ENCODE assay signal across 8 cellular contexts in genomic region chr1:11051121-11051520, GRCh38. TPM values are rescaled to one million over a fixed set of nuclear protein-coding genes. Genes with fewer than 3 reads are reported as not detected.
DNase-seq lines count a peak whose midpoint lies in the region; ATAC-seq and TF ChIP-seq lines count a peak whose summit lies in the region.
"Not testable (repeated sequence)": the region's sequence is repeated elsewhere in the genome, so short reads cannot be mapped to it uniquely, and the experiment has no call there.
"Had no signal": no experiment of that assay in that cellular context is flagged by ENCODE, and none has a peak within 500 bp of the region (broad histone marks: within the 10 kb centered on the region; RNA-seq: fewer than 3 reads in every experiment).

No MANE protein-coding gene starts in this region.

- H2AFZ ChIP-seq in OCI-LY7 (ENCODE audit: low read length): peak overlapping the region; percentile 64; the same call in 1 of the 2 replicates

- DNase-seq in NCI-H2171 (lab: John Stamatoyannopoulos, UW) (peak; percentile 5), posterior vena cava (ENCODE audit: low spot score) (peak; percentile 58)
- DNase-seq in OCI-LY7 (ENCODE audit: low spot score); T-helper 17 cell; glutamatergic neuron: not testable (repeated sequence)

- not testable (repeated sequence) for ATAC-seq in T-helper 17 cell; stimulated activated memory B cell treated with anti-CD40 and anti-IgM and Interleukin-4, amounts not matched to agents 10 μg/mL and 1 μg/mL and 100 μg/mL, for 72 hours

- BruUV-seq in OCI-LY7 (replicated peaks; lab: Mats Ljungman, UMichigan): not testable (repeated sequence)

- H3K9me3 ChIP-seq in OCI-LY7 (ENCODE audit: low read length); T-helper 17 cell (ENCODE audit: control insufficient read depth, low read length, poor library complexity, severe bottlenecking): not testable (repeated sequence)

- not testable (repeated sequence) for H3K36me3 Mint-ChIP-seq in T-helper 17 cell (ENCODE audit: low read depth); activated naive CD4-positive, alpha-beta T cell treated with anti-CD3 and anti-CD28 coated beads, Interleukin-2, amount 50 U/mL, for 24 hours; glutamatergic neuron (ENCODE audit: unreplicated experiment)
- H3K36me3 Mint-ChIP-seq in stimulated activated memory B cell treated with anti-CD40 and anti-IgM and Interleukin-4, amounts not matched to agents 10 μg/mL and 1 μg/mL and 100 μg/mL, for 72 hours: peaks cover 15% of the 10 kb centered on the region

- H3K4me1 Mint-ChIP-seq in T-helper 17 cell; activated naive CD4-positive, alpha-beta T cell treated with anti-CD3 and anti-CD28 coated beads, Interleukin-2, amount 50 U/mL, for 24 hours: not testable (repeated sequence)
- H3K4me1 Mint-ChIP-seq in glutamatergic neuron (ENCODE audit: low read depth, unreplicated experiment): peaks cover 19% of the 10 kb centered on the region
- H3K4me1 Mint-ChIP-seq in stimulated activated memory B cell treated with anti-CD40 and anti-IgM and Interleukin-4, amounts not matched to agents 10 μg/mL and 1 μg/mL and 100 μg/mL, for 72 hours: peaks cover 20% of the 10 kb centered on the region

- H4K20me1 ChIP-seq in OCI-LY7 (ENCODE audit: insufficient read depth, low read length): not testable (repeated sequence)

- POLR2A ChIA-PET in OCI-LY7 (lab: Charles Lee): not testable (repeated sequence)

- intact Hi-C loops in OCI-LY7 (cut with micrococcal nuclease; ENCODE audit: unreplicated experiment); posterior vena cava (cut with DNase I): not testable (repeated sequence)

- not testable (repeated sequence) for H3K4me3 Mint-ChIP-seq in T-helper 17 cell; activated naive CD4-positive, alpha-beta T cell treated with anti-CD3 and anti-CD28 coated beads, Interleukin-2, amount 50 U/mL, for 24 hours; stimulated activated memory B cell treated with anti-CD40 and anti-IgM and Interleukin-4, amounts not matched to agents 10 μg/mL and 1 μg/mL and 100 μg/mL, for 72 hours
- peak overlapping the region; percentile 14 for H3K4me3 Mint-ChIP-seq in glutamatergic neuron (ENCODE audit: unreplicated experiment)

- H3K27ac ChIP-seq in OCI-LY7 (ENCODE audit: low read depth, low read length, poor library complexity, severe bottlenecking): peak overlapping the region; percentile 76

- H3K9me3 Mint-ChIP-seq in activated naive CD4-positive, alpha-beta T cell treated with anti-CD3 and anti-CD28 coated beads, Interleukin-2, amount 50 U/mL, for 24 hours; glutamatergic neuron (ENCODE audit: unreplicated experiment); stimulated activated memory B cell treated with anti-CD40 and anti-IgM and Interleukin-4, amounts not matched to agents 10 μg/mL and 1 μg/mL and 100 μg/mL, for 72 hours: not testable (repeated sequence)

- H3K4me3 ChIP-seq in OCI-LY7 (ENCODE audit: low read depth, low read length, poor library complexity, severe bottlenecking): not testable (repeated sequence)

- not testable (repeated sequence) for TF ChIP-seq CTCF in OCI-LY7 (conservative IDR thresholded peaks at IDR 0.05; ENCODE audit: low read length); glutamatergic neuron (IDR thresholded peaks at IDR 0.05; ENCODE audit: partially characterized antibody, unreplicated experiment)

- H3K9me2 ChIP-seq in OCI-LY7 (ENCODE audit: insufficient read depth, low read length): not testable (repeated sequence)

- H3K27ac Mint-ChIP-seq in T-helper 17 cell: peak overlapping the region; percentile 27
- peak overlapping the region; percentile 42 for H3K27ac Mint-ChIP-seq in activated naive CD4-positive, alpha-beta T cell treated with anti-CD3 and anti-CD28 coated beads, Interleukin-2, amount 50 U/mL, for 24 hours
- peak overlapping the region; percentile 5 for H3K27ac Mint-ChIP-seq in glutamatergic neuron (ENCODE audit: unreplicated experiment)
- peak overlapping the region; percentile 57 for H3K27ac Mint-ChIP-seq in stimulated activated memory B cell treated with anti-CD40 and anti-IgM and Interleukin-4, amounts not matched to agents 10 μg/mL and 1 μg/mL and 100 μg/mL, for 72 hours

- not testable (repeated sequence) for H3K27me3 Mint-ChIP-seq in T-helper 17 cell; activated naive CD4-positive, alpha-beta T cell treated with anti-CD3 and anti-CD28 coated beads, Interleukin-2, amount 50 U/mL, for 24 hours; glutamatergic neuron (ENCODE audit: unreplicated experiment); stimulated activated memory B cell treated with anti-CD40 and anti-IgM and Interleukin-4, amounts not matched to agents 10 μg/mL and 1 μg/mL and 100 μg/mL, for 72 hours

- H3K79me2 ChIP-seq in OCI-LY7 (ENCODE audit: insufficient read depth, low read depth, low read length): not testable (repeated sequence)

- H3K4me2 ChIP-seq in OCI-LY7 (ENCODE audit: low read length): not testable (repeated sequence)

- peaks cover 23% of the 10 kb centered on the region for H3K36me3 ChIP-seq in OCI-LY7 (ENCODE audit: insufficient read depth, low read length)

- H3K4me1 ChIP-seq in OCI-LY7 (ENCODE audit: insufficient read depth, low read length, poor library complexity, severe bottlenecking): peaks cover 37% of the 10 kb centered on the region

- CTCF ChIA-PET in OCI-LY7 (lab: Charles Lee; ENCODE audit: unreplicated experiment): not testable (repeated sequence)

RNA-seq across cellular contexts. Expression of gene MASP2, which starts 4.1 kb away (rescaled TPM):
- not detected in 2 replicates for total RNA-seq in OCI-LY7 (2014; rRNA removed; shearing (Covaris generic))
- total RNA-seq in OCI-LY7 (2022): 0.38 and 0.55 TPM in 2 replicates
- under 1 TPM; 0.18 to 0.30 TPM for total RNA-seq in T-helper 17 cell
- not detected for total RNA-seq in glutamatergic neuron (ENCODE audit: unreplicated experiment)
- not detected for total RNA-seq in posterior vena cava
- total RNA-seq: H4 had no signal

RNA-seq across cellular contexts. Expression of gene SRM, which starts 8.7 kb away (rescaled TPM):
- total RNA-seq in OCI-LY7 (2014; rRNA removed; shearing (Covaris generic)): 52.4 and 65.2 TPM in 2 replicates
- 185 and 208 TPM in 2 replicates for total RNA-seq in OCI-LY7 (2022)
- total RNA-seq in T-helper 17 cell: 10 to 100 TPM; 37.5 to 39.5 TPM
- total RNA-seq in glutamatergic neuron (ENCODE audit: unreplicated experiment): 79.4 TPM
- 10 to 100 TPM; 74.2 to 76.6 TPM for total RNA-seq in posterior vena cava

RNA-seq across cellular contexts. Expression of gene TARDBP, which starts 38.7 kb away (rescaled TPM):
- total RNA-seq in OCI-LY7 (2014; rRNA removed; shearing (Covaris generic)): 145 and 177 TPM in 2 replicates
- 277 and 278 TPM in 2 replicates for total RNA-seq in OCI-LY7 (2022)
- total RNA-seq in T-helper 17 cell: 100 to 1,000 TPM; 121 to 135 TPM
- total RNA-seq in glutamatergic neuron (ENCODE audit: unreplicated experiment): 161 TPM
- total RNA-seq in posterior vena cava: 100 to 1,000 TPM; 124 to 130 TPM

RNA-seq across cellular contexts. Expression of gene EXOSC10, which starts 48.5 kb away (rescaled TPM):
- total RNA-seq in OCI-LY7 (2014; rRNA removed; shearing (Covaris generic)): 75.1 and 117 TPM in 2 replicates
- 91.9 and 95.1 TPM in 2 replicates for total RNA-seq in OCI-LY7 (2022)
- total RNA-seq in T-helper 17 cell: 10 to 100 TPM; 73.8 to 82.7 TPM
- 111 TPM for total RNA-seq in glutamatergic neuron (ENCODE audit: unreplicated experiment)
- 10 to 100 TPM; 40.9 to 43.4 TPM for total RNA-seq in posterior vena cava

Comparison
In these comparisons a context has a peak if more than half of its experiments do, and no peak if none do; other contexts are left out.
1. H3K27ac Mint-ChIP-seq: peak in every context shown above with its lines; median percentile 57 in stimulated activated memory B cell treated with anti-CD40 and anti-IgM and Interleukin-4, amounts not matched to agents 10 μg/mL and 1 μg/mL and 100 μg/mL, for 72 hours; 42 in activated naive CD4-positive, alpha-beta T cell treated with anti-CD3 and anti-CD28 coated beads, Interleukin-2, amount 50 U/mL, for 24 hours; 27 in T-helper 17 cell; 5 in glutamatergic neuron.